In genomic region chr14:55691659-55692058, GRCh38 we compare ENCODE assay signal across 22 cellular contexts.
DNase-seq lines count a peak whose midpoint lies in the region; ATAC-seq, FAIRE-seq and TF ChIP-seq lines count a peak whose summit lies in the region.
"Had no signal": no experiment of that assay in that cellular context is flagged by ENCODE, and none has a peak within 500 bp of the region (broad histone marks: within the 10 kb centered on the region; RNA-seq: fewer than 3 reads in every experiment).

No MANE protein-coding gene starts in this region.

- intact Hi-C loops in activated CD4-positive, alpha-beta T cell treated with anti-CD3 and anti-CD28 coated beads, Interleukin-2, amount 10 ng/mL, durations not matched to agents 24 days and 14 days (cut with micrococcal nuclease), result no loop called here

- H3K9me3 Mint-ChIP-seq in activated CD4-positive, alpha-beta T cell treated with anti-CD3 and anti-CD28 coated beads, Interleukin-2, amount 10 ng/mL, durations not matched to agents 24 days and 14 days, result no peaks in the 10 kb centered on the region
- H3K9me3 Mint-ChIP-seq: CD4-positive, alpha-beta T cell had no signal

- no peak overlapping the region for H3K4me3 ChIP-seq in suprapubic skin
- H3K4me3 ChIP-seq: HAP-1 had no signal

- no peaks in the 10 kb centered on the region for H3K27me3 Mint-ChIP-seq in activated CD4-positive, alpha-beta T cell treated with anti-CD3 and anti-CD28 coated beads, Interleukin-2, amount 10 ng/mL, durations not matched to agents 24 days and 14 days
- H3K27me3 Mint-ChIP-seq: B cell; CD4-positive, alpha-beta T cell had no signal

- ATAC-seq in HG02623 (IDR thresholded peaks at IDR 0.05; ENCODE audit: unreplicated experiment) (peak; percentile 44), GM19463 (IDR thresholded peaks at IDR 0.05; ENCODE audit: unreplicated experiment) (no peak)
- ATAC-seq: HepG2 had no signal

- no peak overlapping the region for H3K4me3 Mint-ChIP-seq in activated CD4-positive, alpha-beta T cell treated with anti-CD3 and anti-CD28 coated beads, Interleukin-2, amount 10 ng/mL, durations not matched to agents 24 days and 14 days
- H3K4me3 Mint-ChIP-seq: B cell; CD4-positive, alpha-beta T cell had no signal

- H3K4me1 ChIP-seq in suprapubic skin, result no peaks in the 10 kb centered on the region

- TF ChIP-seq POLR2A in GM12892 (IDR thresholded peaks at IDR 0.05; ENCODE audit: low read depth, low read length), result no peak
- TF ChIP-seq POLR2A in suprapubic skin (IDR thresholded peaks at IDR 0.05), result no peak

- H3K27ac ChIP-seq in suprapubic skin, result no peak overlapping the region
- H3K27ac ChIP-seq: KMS-11 had no signal

- H3K27ac Mint-ChIP-seq in activated CD4-positive, alpha-beta T cell treated with anti-CD3 and anti-CD28 coated beads, Interleukin-2, amount 10 ng/mL, durations not matched to agents 24 days and 14 days, result no peak overlapping the region
- H3K27ac Mint-ChIP-seq: B cell; CD4-positive, alpha-beta T cell had no signal

- no peak for TF ChIP-seq EP300 in suprapubic skin (IDR thresholded peaks at IDR 0.05)

- TF ChIP-seq CTCF in suprapubic skin (IDR thresholded peaks at IDR 0.05), result no peak

- H3K36me3 Mint-ChIP-seq in activated CD4-positive, alpha-beta T cell treated with anti-CD3 and anti-CD28 coated beads, Interleukin-2, amount 10 ng/mL, durations not matched to agents 24 days and 14 days (ENCODE audit: low read depth), result no peaks in the 10 kb centered on the region

- H3K9me3 ChIP-seq in suprapubic skin, result no peaks in the 10 kb centered on the region
- H3K9me3 ChIP-seq: HAP-1 had no signal

- DNase-seq in GM12892 (ENCODE audit: insufficient read length), result no peak
- peak; percentile 93 to 95 for DNase-seq in NCI-H526 (lab: John Stamatoyannopoulos, UW)
- DNase-seq in germinal center (ENCODE audit: low spot score), result peak; percentile 35
- no peak for DNase-seq in activated T-cell treated with anti-CD3 and anti-CD28 coated beads, Interleukin-2, amount 50 U/mL, for 48 hours
- no peak for DNase-seq in activated CD4-positive, alpha-beta T cell treated with anti-CD3 and anti-CD28 coated beads, Interleukin-2, amount 10 ng/mL, durations not matched to agents 24 days and 14 days
- DNase-seq in suprapubic skin (ENCODE audit: low spot score in 2 of 2), result no peak
- DNase-seq: ACHN; C1 segment of cervical spinal cord; Calu3; CD4-positive, alpha-beta T cell; DMS 273 treated with DMSO at 0.1 percent for 48 hours; DMS79; EL had no signal

- H3K36me3 ChIP-seq in suprapubic skin, result peaks cover under 1% of the 10 kb centered on the region
- H3K36me3 ChIP-seq: HAP-1 had no signal

- H3K4me1 Mint-ChIP-seq in activated CD4-positive, alpha-beta T cell treated with anti-CD3 and anti-CD28 coated beads, Interleukin-2, amount 10 ng/mL, durations not matched to agents 24 days and 14 days, result peaks cover 2% of the 10 kb centered on the region

- peak; percentile 62 for FAIRE-seq in GM12892 (lab: Jason Lieb, UNC)
- FAIRE-seq: G401.6, H1, HepG2, HTR-8/SVneo had no signal

- H3K27me3 ChIP-seq in suprapubic skin, result no peaks in the 10 kb centered on the region

Comparison
In these comparisons a context has a peak if more than half of its experiments do, and no peak if none do; other contexts are left out.
1. DNase-seq: peak in NCI-H526 (2 of 2) and germinal center (single experiment); none in GM12892 (single experiment), activated T-cell treated with anti-CD3 and anti-CD28 coated beads, Interleukin-2, amount 50 U/mL, for 48 hours (0 of 2), activated CD4-positive, alpha-beta T cell treated with anti-CD3 and anti-CD28 coated beads, Interleukin-2, amount 10 ng/mL, durations not matched to agents 24 days and 14 days (single experiment) and suprapubic skin (0 of 2).